In the genomic region with DNA sequence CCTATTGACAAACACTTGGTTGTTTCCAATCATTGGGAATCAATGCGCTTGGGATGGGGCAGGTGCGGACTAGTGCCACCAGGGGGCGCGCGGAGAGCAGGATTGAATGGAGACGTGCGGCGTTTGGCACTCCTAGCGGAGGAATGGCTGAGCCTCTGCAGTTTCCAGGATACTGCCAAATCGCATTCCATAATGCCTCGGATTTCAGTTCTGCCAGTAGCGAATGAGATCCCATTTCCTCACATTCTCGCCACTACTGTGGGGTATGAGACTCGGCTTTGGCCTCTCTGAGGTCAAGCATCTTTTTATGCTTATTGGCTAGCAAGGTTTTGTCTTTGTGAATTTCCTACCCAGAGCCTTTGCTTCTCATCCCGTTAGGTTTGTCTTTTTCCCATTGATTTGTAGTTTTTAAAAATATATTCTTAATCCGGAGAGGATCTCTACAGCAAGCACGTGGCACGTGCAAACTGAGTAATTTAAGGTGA, we compare ENCODE assay signal across 9 cellular contexts. TPM values are rescaled to one million over a fixed set of nuclear protein-coding genes. Genes with fewer than 3 reads are reported as not detected.
DNase-seq lines count a peak whose midpoint lies in the region; ATAC-seq and TF ChIP-seq lines count a peak whose summit lies in the region.
"Had no signal": no experiment of that assay in that cellular context is flagged by ENCODE, and none has a peak within 500 bp of the region (broad histone marks: within the 10 kb centered on the region; RNA-seq: fewer than 3 reads in every experiment).

No MANE protein-coding gene starts in this region.

- ATAC-seq in GM18858 (IDR thresholded peaks at IDR 0.05; ENCODE audit: unreplicated experiment): peak; percentile 61
- ATAC-seq in Panc1: peak; percentile 75
- ATAC-seq in omental fat pad (ENCODE audit: low FRiP score): peak; percentile 87

- no peaks in the 10 kb centered on the region for H3K27me3 ChIP-seq in Panc1 (ENCODE audit: control insufficient read depth, insufficient read depth, low read length)
- no peaks in the 10 kb centered on the region for H3K27me3 ChIP-seq in thyroid gland

- CTCF ChIA-PET in Panc1 (lab: Charles Lee): no interaction called here

- DNase-seq in ACHN (peak; percentile 65), HT-29 (ENCODE audit: low spot score) (peak; percentile 81), Panc1 (ENCODE audit: low read depth, low spot score) (no peak), fibroblast of villous mesenchyme (ENCODE audit: low read depth) (peak; percentile 80), omental fat pad (ENCODE audit: low spot score) (peak; percentile 91), thyroid gland (peak; percentile 79 to 80)
- DNase-seq in activated effector memory CD4-positive, alpha-beta T cell treated with Interleukin-2 at 50 U/mL for 16 hours: peak; percentile 54

- H3K27ac ChIP-seq in Panc1 (ENCODE audit: low read length) (no peak overlapping the region), thyroid gland (no peak overlapping the region)

- H3K36me3 ChIP-seq in Panc1 (ENCODE audit: control insufficient read depth, insufficient read depth, low read length) (no peaks in the 10 kb centered on the region), thyroid gland (no peaks in the 10 kb centered on the region)

- TF ChIP-seq POLR2A in thyroid gland (IDR thresholded peaks at IDR 0.05): no peak

- H3K4me1 ChIP-seq in Panc1 (ENCODE audit: control insufficient read depth, insufficient read depth, low read length) (no peaks in the 10 kb centered on the region), thyroid gland (no peaks in the 10 kb centered on the region)

- in situ Hi-C loops in ACHN (cut with HindIII; ENCODE audit: low pct_ligation_motif_present, low pct_unique_long_range_greater_than_20kb, low sequenced_read_pairs): no loop called here
- in situ Hi-C loops in Panc1 (cut with HindIII; ENCODE audit: low pct_unique_long_range_greater_than_20kb, low sequenced_read_pairs): no loop called here

- H3K9me3 ChIP-seq in Panc1 (ENCODE audit: control insufficient read depth, insufficient read depth, low read depth, low read length): no peaks in the 10 kb centered on the region
- no peaks in the 10 kb centered on the region for H3K9me3 ChIP-seq in thyroid gland

- POLR2A ChIA-PET in Panc1 (lab: Charles Lee): no interaction called here

- BruUV-seq in Panc1 (replicated peaks; lab: Mats Ljungman, UMichigan): no TSS peak

- intact Hi-C loops in Panc1 (cut with micrococcal nuclease; ENCODE audit: unreplicated experiment): loop anchor here (2.0 kb wide), 1 partner anchor 123 kb away; no protein-coding TSS in a partner anchor
- intact Hi-C loops in thyroid gland (cut with DNase I): loop anchor here (5.0 kb wide), 1 partner anchor 121 kb away; no protein-coding TSS in a partner anchor

- 24 to 27% methylated on average over 15 to 16 of the region's 18 CpGs for whole genome bisulfite sequencing in thyroid gland, 2 donors

- peak; percentile 83 for TF ChIP-seq CTCF in Panc1 (IDR thresholded peaks at IDR 0.05)
- peak; percentile 91 for TF ChIP-seq CTCF in fibroblast of villous mesenchyme (IDR thresholded peaks at IDR 0.05; ENCODE audit: insufficient read depth, low read depth, low read length)
- peak in 2 of 3 donors; percentile 48 to 90 for TF ChIP-seq CTCF in omental fat pad (IDR thresholded peaks at IDR 0.05)
- TF ChIP-seq CTCF in thyroid gland (IDR thresholded peaks at IDR 0.05): peak; percentile 75 to 99 (median 88)

- H3K4me3 ChIP-seq in Panc1 (ENCODE audit: low read depth in 2 of 2, low read length in 2 of 2): no peak overlapping the region
- no peak overlapping the region for H3K4me3 ChIP-seq in fibroblast of villous mesenchyme (ENCODE audit: low read depth, low read length)
- H3K4me3 ChIP-seq in thyroid gland (replicated peaks in 1 of 3): no peak overlapping the region

RNA-seq across cellular contexts. Expression of gene CLDN34, which starts 28.7 kb away (rescaled TPM):
- not detected in 2 replicates for total RNA-seq in HT-29 (2014; rRNA removed; shearing (Covaris generic))
- not detected for total RNA-seq in Panc1 (2021; ENCODE audit: unreplicated experiment)
- not detected for polyA plus RNA-seq in Panc1 (2012; ENCODE audit: insufficient read length)
- under 0.01 TPM in 1 of 2 replicates, not detected in the other for total RNA-seq in fibroblast of villous mesenchyme
- not detected for total RNA-seq in omental fat pad
- under 1 TPM in 1 of 4 donors, not detected in 3; 0.67 TPM for total RNA-seq in thyroid gland
- total RNA-seq: temporal lobe had no signal
